In genomic region chr9:97575673-97576048, GRCh38 we compare ENCODE assay signal across 15 cellular contexts. TPM values are rescaled to one million over a fixed set of nuclear protein-coding genes. Genes with fewer than 3 reads are reported as not detected.
DNase-seq lines count a peak whose midpoint lies in the region; ATAC-seq, FAIRE-seq and TF ChIP-seq lines count a peak whose summit lies in the region.
"Had no signal": no experiment of that assay in that cellular context is flagged by ENCODE, and none has a peak within 500 bp of the region (broad histone marks: within the 10 kb centered on the region; RNA-seq: fewer than 3 reads in every experiment).

No MANE protein-coding gene starts in this region.

- POLR2A ChIA-PET in CD4-positive, alpha-beta T cell (lab: Charles Lee): interaction anchor here (0.5 to 0.7 kb wide), 2 partner anchors 21 to 121 kb away, joined by 3 read pairs; no protein-coding TSS in a partner anchor
- POLR2A ChIA-PET in naive thymus-derived CD8-positive, alpha-beta T cell (lab: Charles Lee): interaction anchor here (1.3 to 2.0 kb wide), 2 partner anchors 18 to 163 kb away, joined by 3 to 5 read pairs; no protein-coding TSS in a partner anchor

- no peak for TF ChIP-seq CTCF in CD4-positive, alpha-beta T cell (IDR thresholded peaks at IDR 0.05)
- no peak for TF ChIP-seq CTCF in kidney (IDR thresholded peaks at IDR 0.05; ENCODE audit: borderline replicate concordance, extremely low read depth, insufficient read depth)
- no peak for TF ChIP-seq CTCF in endothelial cell (IDR thresholded peaks at IDR 0.05; ENCODE audit: unreplicated experiment)

- no peaks in the 10 kb centered on the region for H3K4me1 ChIP-seq in kidney (ENCODE audit: control insufficient read depth in 1 of 2, insufficient read depth in 1 of 2, low read depth in 1 of 2, low read length in 2 of 2)

- H3K4me3 Mint-ChIP-seq in CD4-positive, alpha-beta T cell: peak overlapping the region; percentile 91
- H3K4me3 Mint-ChIP-seq in activated naive CD8-positive, alpha-beta T cell: peak overlapping the region; percentile 90
- H3K4me3 Mint-ChIP-seq in naive thymus-derived CD8-positive, alpha-beta T cell: peak overlapping the region; percentile 87 to 96 (median 92)
- H3K4me3 Mint-ChIP-seq in endothelial cell (ENCODE audit: unreplicated experiment): no peak overlapping the region
- H3K4me3 Mint-ChIP-seq: brain had no signal

- intact Hi-C loops in CD4-positive, alpha-beta T cell (cut with DNase I, micrococcal nuclease): no loop called here
- intact Hi-C loops in kidney (cut with DNase I): no loop called here

- H3K27ac Mint-ChIP-seq in CD4-positive, alpha-beta T cell: no peak overlapping the region
- H3K27ac Mint-ChIP-seq in activated naive CD8-positive, alpha-beta T cell: no peak overlapping the region
- peak overlapping the region in 7 of 10 donors; percentile 24 to 92 (median 75) for H3K27ac Mint-ChIP-seq in naive thymus-derived CD8-positive, alpha-beta T cell
- no peak overlapping the region for H3K27ac Mint-ChIP-seq in endothelial cell (ENCODE audit: unreplicated experiment)
- H3K27ac Mint-ChIP-seq: brain had no signal

- FAIRE-seq in kidney (lab: Jason Lieb, UNC): no peak
- FAIRE-seq: H54, islet of Langerhans had no signal

- no peak for DNase-seq in CD4-positive, alpha-beta T cell
- DNase-seq in GDM1 (lab: John Stamatoyannopoulos, UW): peak; percentile 10
- peak in 1 of 10 donors; percentile 7 for DNase-seq in naive thymus-derived CD8-positive, alpha-beta T cell
- DNase-seq in stimulated activated CD4-positive, alpha-beta T cell treated with anti-CD3 and anti-CD28 coated beads, Interleukin-12 subunit alpha, Interleukin-12 subunit beta, amount 100 ng/mL, for 4 hours: no peak
- DNase-seq in kidney: no peak
- no peak for DNase-seq in occipital lobe (lab: John Stamatoyannopoulos, UW)
- no peak for DNase-seq in endothelial cell (ENCODE audit: low spot score)
- DNase-seq: activated CD4-positive, alpha-beta T cell treated with anti-CD3 and anti-CD28 coated beads for 1 hour had no signal

- no peaks in the 10 kb centered on the region for H3K36me3 ChIP-seq in kidney (ENCODE audit: control insufficient read depth in 1 of 2, insufficient read depth in 2 of 2, low read length in 2 of 2)

- H3K4me3 ChIP-seq in kidney (ENCODE audit: low read length in 2 of 2): no peak overlapping the region

- H3K9me3 ChIP-seq in CD4-positive, alpha-beta T cell (ENCODE audit: control insufficient read depth, low read length): no peaks in the 10 kb centered on the region
- no peaks in the 10 kb centered on the region for H3K9me3 ChIP-seq in kidney (ENCODE audit: control insufficient read depth in 1 of 2, low read length in 2 of 2)
- H3K9me3 ChIP-seq: sigmoid colon, tibial nerve had no signal

- peaks cover 17% of the 10 kb centered on the region for H3K4me1 Mint-ChIP-seq in CD4-positive, alpha-beta T cell (ENCODE audit: low read depth)
- peaks cover 21% of the 10 kb centered on the region for H3K4me1 Mint-ChIP-seq in activated naive CD8-positive, alpha-beta T cell (ENCODE audit: low read depth)
- H3K4me1 Mint-ChIP-seq in naive thymus-derived CD8-positive, alpha-beta T cell: peaks cover 5 to 24% (median 16%) of the 10 kb centered on the region in 4 donors
- no peaks in the 10 kb centered on the region for H3K4me1 Mint-ChIP-seq in endothelial cell (ENCODE audit: unreplicated experiment)

- no peaks in the 10 kb centered on the region for H3K27me3 ChIP-seq in CD4-positive, alpha-beta T cell (ENCODE audit: control insufficient read depth, insufficient read depth, low read length)
- H3K27me3 ChIP-seq: sigmoid colon, tibial nerve had no signal

- H3K9me3 Mint-ChIP-seq in CD4-positive, alpha-beta T cell: no peaks in the 10 kb centered on the region
- H3K9me3 Mint-ChIP-seq in activated naive CD8-positive, alpha-beta T cell (ENCODE audit: low read depth): no peaks in the 10 kb centered on the region
- peaks cover 0 to 18% (median 6%) of the 10 kb centered on the region in 9 donors for H3K9me3 Mint-ChIP-seq in naive thymus-derived CD8-positive, alpha-beta T cell
- H3K9me3 Mint-ChIP-seq in endothelial cell (ENCODE audit: unreplicated experiment): no peaks in the 10 kb centered on the region
- H3K9me3 Mint-ChIP-seq: activated T-helper 2 cell treated with anti-CD3 and anti-CD28 coated beads, Interferon-gamma antibody, Interleukin-2, Interleukin-4, amounts not matched to agents 10 μg/mL and 5 μg/mL and 100 μg/mL, durations not matched to agents 14 hours and 24 hours and 36 hours had no signal

- no peak overlapping the region for H3K9ac ChIP-seq in kidney (ENCODE audit: low read length in 2 of 2)

- CTCF ChIA-PET in CD4-positive, alpha-beta T cell (lab: Charles Lee): no interaction called here

- no peak for ATAC-seq in CD4-positive, alpha-beta T cell (ENCODE audit: poor library complexity)
- peak; percentile 52 to 58 for ATAC-seq in naive thymus-derived CD8-positive, alpha-beta T cell

- no peaks in the 10 kb centered on the region for H3K27me3 Mint-ChIP-seq in CD4-positive, alpha-beta T cell
- no peaks in the 10 kb centered on the region for H3K27me3 Mint-ChIP-seq in activated naive CD8-positive, alpha-beta T cell
- peaks cover 0 to 1% (median 0%) of the 10 kb centered on the region in 5 donors for H3K27me3 Mint-ChIP-seq in naive thymus-derived CD8-positive, alpha-beta T cell
- H3K27me3 Mint-ChIP-seq in endothelial cell (ENCODE audit: unreplicated experiment): no peaks in the 10 kb centered on the region

- no peak overlapping the region for H3K27ac ChIP-seq in CD4-positive, alpha-beta T cell (ENCODE audit: low read depth, low read length)
- no peak overlapping the region for H3K27ac ChIP-seq in kidney (ENCODE audit: low read depth in 2 of 2, low read length in 2 of 2)
- H3K27ac ChIP-seq: sigmoid colon had no signal

- H3K36me3 Mint-ChIP-seq in CD4-positive, alpha-beta T cell (ENCODE audit: low read depth): peaks cover 16% of the 10 kb centered on the region
- no peaks in the 10 kb centered on the region for H3K36me3 Mint-ChIP-seq in activated naive CD8-positive, alpha-beta T cell
- peaks cover 4 to 22% (median 7%) of the 10 kb centered on the region in 3 donors for H3K36me3 Mint-ChIP-seq in naive thymus-derived CD8-positive, alpha-beta T cell
- H3K36me3 Mint-ChIP-seq in endothelial cell (ENCODE audit: low read depth, unreplicated experiment): no peaks in the 10 kb centered on the region
- H3K36me3 Mint-ChIP-seq: brain had no signal

RNA-seq across cellular contexts. Expression of gene TSTD2, which starts 57.5 kb away (rescaled TPM):
- total RNA-seq in CD4-positive, alpha-beta T cell: 10 to 100 TPM; 23.8 to 26.0 TPM
- total RNA-seq in naive thymus-derived CD8-positive, alpha-beta T cell: 10 to 100 TPM; 24.0 to 26.5 TPM
- polyA plus RNA-seq in naive thymus-derived CD8-positive, alpha-beta T cell: 1 to 10 TPM; 7.0 to 8.9 (median 7.3) TPM
- 23.4 TPM for total RNA-seq in kidney
- polyA plus RNA-seq in kidney (ENCODE audit: insufficient read depth, low read depth, low replicate concordance): 9.0 TPM
- total RNA-seq in occipital lobe: 43.0 TPM
- 17.5 TPM for total RNA-seq in endothelial cell (ENCODE audit: unreplicated experiment)

RNA-seq across cellular contexts. Expression of gene NCBP1, which starts 58.0 kb away (rescaled TPM):
- 10 to 100 TPM; 50.7 to 53.5 TPM for total RNA-seq in CD4-positive, alpha-beta T cell
- total RNA-seq in naive thymus-derived CD8-positive, alpha-beta T cell: 10 to 100 TPM; 41.4 to 43.6 TPM
- polyA plus RNA-seq in naive thymus-derived CD8-positive, alpha-beta T cell: 10 to 100 TPM; 17.9 to 19.7 (median 18.1) TPM
- total RNA-seq in kidney: 28.5 TPM
- polyA plus RNA-seq in kidney (ENCODE audit: insufficient read depth, low read depth, low replicate concordance): 15.1 TPM
- total RNA-seq in occipital lobe: 64.3 TPM
- total RNA-seq in endothelial cell (ENCODE audit: unreplicated experiment): 34.6 TPM

Comparison
In these comparisons a context has a peak if more than half of its experiments do, and no peak if none do; other contexts are left out.
1. H3K27ac Mint-ChIP-seq: peak in naive thymus-derived CD8-positive, alpha-beta T cell (7 of 10); none in CD4-positive, alpha-beta T cell (single experiment), activated naive CD8-positive, alpha-beta T cell (single experiment) and endothelial cell (single experiment).